Comparison of ENCODE assay signal across 16 cellular contexts in genomic region chr20:57660510-57661199, GRCh38. TPM values are rescaled to one million over a fixed set of nuclear protein-coding genes. Genes with fewer than 3 reads are reported as not detected.
A peak's percentile ranks its signal among the peaks of the same experiment; 100 is the strongest.
DNase-seq lines count a peak whose midpoint lies in the region; ATAC-seq, FAIRE-seq and TF ChIP-seq lines count a peak whose summit lies in the region.
"Had no signal": no experiment of that assay in that cellular context is flagged by ENCODE, and none has a peak within 500 bp of the region (broad histone marks: within the 10 kb centered on the region; RNA-seq: fewer than 3 reads in every experiment).

No MANE protein-coding gene starts in this region.

- no peak overlapping the region; a peak in 1 of 7 replicates for H3K9ac ChIP-seq in H1 (replicated peaks in 1 of 4; ENCODE audit: extremely low read depth in 1 of 4, low read depth in 3 of 4, low read length in 3 of 4)
- H3K9ac ChIP-seq in parathyroid adenoma = no peak overlapping the region

- H3K79me2 ChIP-seq in H1 (ENCODE audit: control insufficient read depth in 1 of 2, insufficient read depth in 2 of 2, low read length in 2 of 2) = peaks cover 0 to 33% of the 10 kb centered on the region in 2 experiments; a peak in 3 of 4 replicates
- H3K79me2 ChIP-seq in parathyroid adenoma = no peaks in the 10 kb centered on the region

- peak; percentile 34 for DNase-seq in Right ventricle myocardium superior
- no peak for DNase-seq in heart right ventricle
- DNase-seq in H1 (ENCODE audit: low read depth in 1 of 2, low spot score in 2 of 2) = peak in 1 of 2 experiments; percentile 16
- DNase-seq in vagina (ENCODE audit: extremely low spot score in 2 of 2) = no peak
- no peak for DNase-seq in SKM-1 treated with dmso at 0.1 percent for 144 hours (lab: John Stamatoyannopoulos, UW; ENCODE audit: unreplicated experiment)
- DNase-seq: activated CD4-positive, alpha-beta T cell treated with anti-CD3 and anti-CD28 coated beads, Interleukin-2, amount 50 U/mL, for 48 hours; erythroblast; NCI-H1092 treated with DMSO at 0.1 percent for 48 hours; stimulated activated CD4-positive, alpha-beta T cell treated with anti-CD3 and anti-CD28 coated beads, Interleukin-15, amount 100 ng/mL, for 24 hours had no signal

- H3K23me2 ChIP-seq in H1 (ENCODE audit: low read depth, low read length) = peaks cover 8% of the 10 kb centered on the region; the same call in 1 of the 2 replicates

- H3K14ac ChIP-seq in H1 (ENCODE audit: insufficient read length) = no peak overlapping the region

- H3K18ac ChIP-seq in H1 (ENCODE audit: extremely low read depth, low read length) = no peak overlapping the region

- H2AFZ ChIP-seq in H1 (ENCODE audit: low read length) (no peak overlapping the region), parathyroid adenoma (peak overlapping the region; percentile 11)

- no peaks in the 10 kb centered on the region for H3K9me3 ChIP-seq in heart right ventricle
- H3K9me3 ChIP-seq in H1 (ENCODE audit: insufficient read depth in 2 of 2, low read depth in 1 of 2, low read length in 1 of 2) = no peaks in the 10 kb centered on the region
- no peaks in the 10 kb centered on the region for H3K9me3 ChIP-seq in parathyroid adenoma (ENCODE audit: control insufficient read depth, low read length)
- no peaks in the 10 kb centered on the region for H3K9me3 ChIP-seq in vagina
- H3K9me3 ChIP-seq: neutrophil, tibial nerve had no signal

- H3K4me1 ChIP-seq in heart right ventricle (peaks cover 0 to 35% (median 9%) of the 10 kb centered on the region in 9 donors), H1 (replicated peaks in 1 of 4; ENCODE audit: control insufficient read depth in 3 of 4, insufficient read depth in 4 of 4, low read length in 3 of 4) (peaks cover 0 to 13% (median 0%) of the 10 kb centered on the region in 4 experiments; a peak in 4 of 7 replicates), parathyroid adenoma (peaks cover 5% of the 10 kb centered on the region), vagina (peaks cover 66% of the 10 kb centered on the region)

- ATAC-seq in Right ventricle myocardium superior (ENCODE audit: poor library complexity) (no peak), heart right ventricle (no peak), GM21528 (IDR thresholded peaks at IDR 0.05; ENCODE audit: low FRiP score, unreplicated experiment) (no peak), GM18868 (IDR thresholded peaks at IDR 0.05; ENCODE audit: unreplicated experiment) (no peak)
- ATAC-seq: activated naive CD4-positive, alpha-beta T cell treated with anti-CD3 and anti-CD28 coated beads, Interleukin-2, amount 50 U/mL, for 72 hours had no signal

- H3K4me2 ChIP-seq in H1 (ENCODE audit: insufficient read depth in 1 of 2, low read depth in 2 of 2, low read length in 2 of 2) (no peak overlapping the region), parathyroid adenoma (ENCODE audit: low read length) (peak overlapping the region; percentile 28)

- no peak overlapping the region for H3K4me3 ChIP-seq in heart right ventricle
- H3K4me3 ChIP-seq in H1 (ENCODE audit: extremely low read depth in 1 of 4, insufficient read depth in 2 of 4, low read depth in 3 of 4, low read length in 4 of 4) = no peak overlapping the region
- no peak overlapping the region for H3K4me3 ChIP-seq in parathyroid adenoma (ENCODE audit: low read depth, low read length)
- no peak overlapping the region for H3K4me3 ChIP-seq in vagina
- H3K4me3 ChIP-seq: tibial nerve had no signal

- no peak overlapping the region for H3K56ac ChIP-seq in H1 (replicated peaks; ENCODE audit: insufficient read length, low read depth, low read length)

- H3K79me1 ChIP-seq in H1 (ENCODE audit: low read depth, low read length) = peaks cover 16% of the 10 kb centered on the region

- H3K27ac ChIP-seq in heart right ventricle (no peak overlapping the region), H1 (ENCODE audit: low read depth, low read length) (no peak overlapping the region), parathyroid adenoma (no peak overlapping the region), vagina (peak overlapping the region; percentile 51)
- H3K27ac ChIP-seq: neutrophil had no signal

- no peak overlapping the region for H2BK20ac ChIP-seq in H1 (ENCODE audit: low read length)

- no peak for TF ChIP-seq RAD21 in H1 (IDR thresholded peaks at IDR 0.05 in 1 of 2, conservative IDR thresholded peaks at IDR 0.05 in 1 of 2; ENCODE audit: low read depth in 2 of 2, low read length in 2 of 2)

- peak overlapping the region; percentile 60 for H2BK5ac ChIP-seq in H1 (ENCODE audit: low read depth, low read length)

- no peak overlapping the region for H4K8ac ChIP-seq in H1 (ENCODE audit: extremely low read depth, insufficient read depth, low read length)

- TF ChIP-seq POLR2A in H1 (IDR thresholded peaks at IDR 0.05; ENCODE audit: control extremely low read depth in 1 of 2, low read depth in 2 of 2, low read length in 2 of 2) (no peak), vagina (IDR thresholded peaks at IDR 0.05) (no peak)

- intact Hi-C loops in Right ventricle myocardium superior (cut with DNase I) (no loop called here), heart right ventricle (cut with DNase I) (no loop called here), vagina (cut with DNase I) (no loop called here)

- H2BK15ac ChIP-seq in H1 (ENCODE audit: low read length) = no peak overlapping the region

- no peak for TF ChIP-seq EP300 in H1 (IDR thresholded peaks at IDR 0.05; ENCODE audit: borderline replicate concordance in 1 of 2, low read depth in 2 of 2, low read length in 2 of 2)

- H3K23ac ChIP-seq in H1 (ENCODE audit: insufficient read length) = no peak overlapping the region

- no peak overlapping the region; the same call in 1 of the 2 replicates for H2AK5ac ChIP-seq in H1 (ENCODE audit: low read depth, low read length)

- H4K91ac ChIP-seq in H1 (replicated peaks; ENCODE audit: insufficient read length, low read length) = no peak overlapping the region

- no peak for TF ChIP-seq CTCF in heart right ventricle (IDR thresholded peaks at IDR 0.05)
- TF ChIP-seq CTCF in H1 (IDR thresholded peaks at IDR 0.05; ENCODE audit: control extremely low read depth in 1 of 3, insufficient read depth in 1 of 3, low read depth in 1 of 3, low read length in 3 of 3) = no peak
- TF ChIP-seq CTCF in parathyroid adenoma (IDR thresholded peaks at IDR 0.05) = no peak
- no peak for TF ChIP-seq CTCF in vagina (IDR thresholded peaks at IDR 0.05)

- H2BK120ac ChIP-seq in H1 (replicated peaks; ENCODE audit: low read depth, low read length) = no peak overlapping the region

- FAIRE-seq in H1 (lab: Jason Lieb, UNC) = peak; percentile 58

- H2BK12ac ChIP-seq in H1 (ENCODE audit: low read depth, low read length) = 0 out of 2 replicates have a peak overlapping the region, but pooled peaks have one; percentile 68

- H3K27me3 ChIP-seq in heart right ventricle = no peaks in the 10 kb centered on the region
- H3K27me3 ChIP-seq in H1 (replicated peaks in 1 of 4; ENCODE audit: control insufficient read depth in 3 of 4, extremely low read depth in 1 of 4, insufficient read depth in 3 of 4, low read length in 3 of 4) = no peaks in the 10 kb centered on the region
- no peaks in the 10 kb centered on the region for H3K27me3 ChIP-seq in parathyroid adenoma (ENCODE audit: control insufficient read depth, insufficient read depth, low read length)
- no peaks in the 10 kb centered on the region for H3K27me3 ChIP-seq in vagina
- H3K27me3 ChIP-seq: neutrophil, tibial nerve had no signal

- peaks cover 2 to 23% of the 10 kb centered on the region in 2 experiments for H4K20me1 ChIP-seq in H1 (replicated peaks in 1 of 2; ENCODE audit: control insufficient read depth in 1 of 2, insufficient read depth in 2 of 2, low read length in 2 of 2)

- H3K4ac ChIP-seq in H1 (replicated peaks; ENCODE audit: insufficient read length, low read depth, low read length) = no peak overlapping the region

- WGBS in heart right ventricle, 2 donors = 94 to 96% methylated on average over 16 of the region's 16 CpGs
- WGBS in H1 (ENCODE audit: extremely low coverage in 1 of 2, insufficient coverage in 1 of 2, insufficient read length in 1 of 2, insufficient replicate concordance in 2 of 2, low coverage in 1 of 2, low lambda C conversion rate in 2 of 2, missing lambda C conversion rate in 1 of 2), 2 experiments = 92 to 100% methylated on average over 8 to 16 of the region's 16 CpGs

- CTCF ChIA-PET in H1 (lab: Charles Lee; ENCODE audit: partially characterized antibody) = interaction anchor here (0.6 to 1.6 kb wide), 2 partner anchors 15 to 22 kb away, joined by 3 to 6 read pairs; no protein-coding TSS in a partner anchor

- H3K36me3 ChIP-seq in heart right ventricle = peaks cover 0 to 39% (median 0%) of the 10 kb centered on the region in 9 donors
- H3K36me3 ChIP-seq in H1 (ENCODE audit: control insufficient read depth in 2 of 4, insufficient read depth in 4 of 4, low read length in 3 of 4) = peaks cover 0 to 5% (median 2%) of the 10 kb centered on the region in 4 experiments; a peak in 3 of 8 replicates
- no peaks in the 10 kb centered on the region for H3K36me3 ChIP-seq in parathyroid adenoma (ENCODE audit: control insufficient read depth, insufficient read depth, low read length)
- H3K36me3 ChIP-seq in vagina = no peaks in the 10 kb centered on the region
- H3K36me3 ChIP-seq: neutrophil had no signal

- POLR2A ChIA-PET in H1 (lab: Charles Lee; ENCODE audit: partially characterized antibody) = interaction anchor here (0.6 kb wide), 1 partner anchor 332 kb away, joined by 3 read pairs; no protein-coding TSS in a partner anchor

- H4K5ac ChIP-seq in H1 (ENCODE audit: insufficient read length, low read depth, low read length) = no peak overlapping the region

RNA-seq across cellular contexts. Expression of gene ZBP1, which starts 40.4 kb away (rescaled TPM):
- total RNA-seq in Right ventricle myocardium superior = not detected
- total RNA-seq in heart right ventricle = 1 to 10 TPM in 1 of 10 donors, under 1 TPM in 7, not detected in 2; 0.16 to 1.2 (median 0.31) TPM
- under 1 TPM; 0.13 to 0.51 TPM for polyA plus RNA-seq in heart right ventricle
- not detected in 2 replicates for total RNA-seq in H1 (2021; fragmentation: NEBNext Ultra II Directional; extraction: Animal tissue kit (Norgen Biotek cat#: 25700))
- polyA plus RNA-seq in H1 (2011; rRNA removed) = not detected in 2 replicates
- polyA plus RNA-seq in H1 (2011; cell fraction: cytosol; rRNA removed) = not detected
- not detected for polyA plus RNA-seq in H1 (2011; cell fraction: nucleus; rRNA removed)
- not detected in 4 replicates for polyA plus RNA-seq in H1 (2012, experiment 1 of 2)
- polyA plus RNA-seq in H1 (2012, experiment 2 of 2) = not detected
- not detected for polyA plus RNA-seq in H1 (2013, experiment 1 of 2)
- polyA plus RNA-seq in H1 (2013, experiment 2 of 2) = not detected
- polyA minus RNA-seq in H1 (2011; rRNA and poly(A)+ RNA removed) = not detected in 2 replicates
- polyA minus RNA-seq in H1 (2011; cell fraction: cytosol; rRNA and poly(A)+ RNA removed) = not detected
- not detected for polyA minus RNA-seq in H1 (2011; cell fraction: nucleus; rRNA and poly(A)+ RNA removed)
- total RNA-seq in vagina = 0.74 TPM
- total RNA-seq: NCI-H460 had no signal

RNA-seq across cellular contexts. Expression of gene PMEPA1, which starts 49.2 kb away (rescaled TPM):
- total RNA-seq in Right ventricle myocardium superior = 21.5 TPM
- total RNA-seq in heart right ventricle = 10 to 100 TPM; 16.1 to 39.2 (median 30.4) TPM
- 10 to 100 TPM; 10.5 to 81.8 TPM for polyA plus RNA-seq in heart right ventricle
- 20.0 and 20.5 TPM in 2 replicates for total RNA-seq in H1 (2021; fragmentation: NEBNext Ultra II Directional; extraction: Animal tissue kit (Norgen Biotek cat#: 25700))
- 12.7 and 18.1 TPM in 2 replicates for polyA plus RNA-seq in H1 (2011; rRNA removed)
- polyA plus RNA-seq in H1 (2011; cell fraction: cytosol; rRNA removed) = 10.3 TPM
- 21.0 TPM for polyA plus RNA-seq in H1 (2011; cell fraction: nucleus; rRNA removed)
- polyA plus RNA-seq in H1 (2012, experiment 1 of 2) = 3.8 to 11.4 TPM (median 10.2 TPM) in 4 replicates
- polyA plus RNA-seq in H1 (2012, experiment 2 of 2) = 7.9 TPM
- 17.9 TPM for polyA plus RNA-seq in H1 (2013, experiment 1 of 2)
- 19.1 TPM for polyA plus RNA-seq in H1 (2013, experiment 2 of 2)
- polyA minus RNA-seq in H1 (2011; rRNA and poly(A)+ RNA removed) = 5.6 and 6.0 TPM in 2 replicates
- 15.3 TPM for polyA minus RNA-seq in H1 (2011; cell fraction: cytosol; rRNA and poly(A)+ RNA removed)
- 12.0 TPM for polyA minus RNA-seq in H1 (2011; cell fraction: nucleus; rRNA and poly(A)+ RNA removed)
- 11.3 TPM for total RNA-seq in vagina
